25 cellular contexts compared by ENCODE assay signal in genomic region chr3:21751891-21752290, GRCh38. TPM values are rescaled to one million over a fixed set of nuclear protein-coding genes. Genes with fewer than 3 reads are reported as not detected.
DNase-seq lines count a peak whose midpoint lies in the region; ATAC-seq, FAIRE-seq and TF ChIP-seq lines count a peak whose summit lies in the region.
"Had no signal": no experiment of that assay in that cellular context is flagged by ENCODE, and none has a peak within 500 bp of the region (broad histone marks: within the 10 kb centered on the region; RNA-seq: fewer than 3 reads in every experiment).

No MANE protein-coding gene starts in this region.

- H3K27me3 ChIP-seq in HUES6 (ENCODE audit: control insufficient read depth, insufficient read depth, low read length) = peaks cover 28% of the 10 kb centered on the region
- no peaks in the 10 kb centered on the region for H3K27me3 ChIP-seq in astrocyte (ENCODE audit: insufficient read depth, low read length)
- H3K27me3 ChIP-seq in right atrium auricular region = no peaks in the 10 kb centered on the region
- H3K27me3 ChIP-seq in subcutaneous abdominal adipose tissue (ENCODE audit: control insufficient read depth in 5 of 5, insufficient read depth in 4 of 5, low read length in 5 of 5) = peaks cover 0 to 13% (median 11%) of the 10 kb centered on the region in 5 donors
- H3K27me3 ChIP-seq: adrenal gland, right lobe of liver, uterus had no signal

- H3K79me2 ChIP-seq in astrocyte (ENCODE audit: insufficient read depth, low read length) = peaks cover 15% of the 10 kb centered on the region

- H4K20me1 ChIP-seq in astrocyte (ENCODE audit: insufficient read depth, low read length) = no peaks in the 10 kb centered on the region

- no peak overlapping the region for H3K4me3 Mint-ChIP-seq in astrocyte (ENCODE audit: unreplicated experiment)
- H3K4me3 Mint-ChIP-seq: activated T-helper 17 cell treated with anti-CD3 and anti-CD28 coated beads, Interleukin-2, amount 50 U/mL, for 72 hours; central memory CD8-positive, alpha-beta T cell had no signal

- H3K4me1 ChIP-seq in HUES6 (ENCODE audit: control insufficient read depth, insufficient read depth, low read length) = peaks cover 10% of the 10 kb centered on the region; the same call in 1 of the 2 replicates
- H3K4me1 ChIP-seq in astrocyte (ENCODE audit: insufficient read depth, low read length) = peaks cover 25% of the 10 kb centered on the region
- H3K4me1 ChIP-seq in right atrium auricular region = peaks cover 0 to 25% of the 10 kb centered on the region in 2 donors
- H3K4me1 ChIP-seq in subcutaneous abdominal adipose tissue (ENCODE audit: control insufficient read depth in 5 of 5, insufficient read depth in 5 of 5, low read length in 5 of 5) = peaks cover 0 to 26% (median 9%) of the 10 kb centered on the region in 5 donors
- H3K4me1 ChIP-seq: adrenal gland, right lobe of liver, uterus had no signal

- H2AFZ ChIP-seq in astrocyte (ENCODE audit: low read depth, low read length) = no peak overlapping the region

- H3K4me1 Mint-ChIP-seq in astrocyte (ENCODE audit: low read depth, unreplicated experiment) = peaks cover 17% of the 10 kb centered on the region
- H3K4me1 Mint-ChIP-seq: activated T-helper 17 cell treated with anti-CD3 and anti-CD28 coated beads, Interleukin-2, amount 50 U/mL, for 72 hours; central memory CD8-positive, alpha-beta T cell had no signal

- no peak for FAIRE-seq in astrocyte (lab: Jason Lieb, UNC)
- FAIRE-seq: GM18507 had no signal

- H3K27me3 Mint-ChIP-seq in astrocyte (ENCODE audit: low read depth, unreplicated experiment) = no peaks in the 10 kb centered on the region
- H3K27me3 Mint-ChIP-seq: activated T-helper 17 cell treated with anti-CD3 and anti-CD28 coated beads, Interleukin-2, amount 50 U/mL, for 72 hours; central memory CD8-positive, alpha-beta T cell had no signal

- DNase-seq in astrocyte (ENCODE audit: low read depth) (no peak), right atrium auricular region (ENCODE audit: low spot score) (no peak), NCI-H345 (lab: John Stamatoyannopoulos, UW) (no peak)
- DNase-seq: activated CD4-positive, CD25-positive, alpha-beta regulatory T cell treated with anti-CD3 and anti-CD28 coated beads, Interleukin-2, amount 50 U/mL, for 72 hours; adrenal gland; DMS79 treated with DMSO at 0.1 percent for 48 hours; effector memory CD4-positive, alpha-beta T cell; H7; left colon; mucosa of descending colon; NCI-H1417 treated with DMSO at 0.1 percent for 48 hours; NCI-H774; right lobe of liver; stimulated activated CD4-positive, alpha-beta T cell treated with anti-CD3 and anti-CD28 coated beads, Interleukin-1b, Interleukin-23, amount 100 ng/mL, for 48 hours; stimulated activated naive CD8-positive, alpha-beta T cell treated with anti-CD3 and anti-CD28 coated beads, Interleukin-15, Interleukin-2, amounts not matched to agents 100 U/mL and 50 U/mL, for 24 hours; T-helper 9 cell had no signal

- H3K27ac ChIP-seq in HUES6 (ENCODE audit: low read depth, low read length) = no peak overlapping the region
- no peak overlapping the region for H3K27ac ChIP-seq in astrocyte (ENCODE audit: low read depth, low read length)
- H3K27ac ChIP-seq in right atrium auricular region = peak overlapping the region; percentile 74 to 78
- peak overlapping the region; percentile 44 for H3K27ac ChIP-seq in subcutaneous abdominal adipose tissue (ENCODE audit: low read depth, low read length)
- H3K27ac ChIP-seq: adrenal gland, right lobe of liver had no signal

- TF ChIP-seq CTCF in astrocyte (IDR thresholded peaks at IDR 0.05; ENCODE audit: insufficient read depth, low read depth, low read length) (no peak), right atrium auricular region (IDR thresholded peaks at IDR 0.05) (no peak)

- H3K9me3 Mint-ChIP-seq in astrocyte (ENCODE audit: unreplicated experiment) = no peaks in the 10 kb centered on the region

- peak overlapping the region; percentile 82 for H3K4me3 ChIP-seq in HUES6 (ENCODE audit: low read depth, low read length)
- no peak overlapping the region for H3K4me3 ChIP-seq in astrocyte (ENCODE audit: insufficient read depth, low read depth, low read length)
- no peak overlapping the region for H3K4me3 ChIP-seq in right atrium auricular region
- H3K4me3 ChIP-seq in subcutaneous abdominal adipose tissue (ENCODE audit: low read depth in 1 of 5, low read length in 5 of 5) = peak overlapping the region in 1 of 5 donors; percentile 57
- H3K4me3 ChIP-seq: mucosa of descending colon, right lobe of liver had no signal

- H3K4me2 ChIP-seq in astrocyte (ENCODE audit: low read length) = peak overlapping the region; percentile 92

- H3K27ac Mint-ChIP-seq in astrocyte (ENCODE audit: unreplicated experiment) = no peak overlapping the region
- H3K27ac Mint-ChIP-seq: activated T-helper 17 cell treated with anti-CD3 and anti-CD28 coated beads, Interleukin-2, amount 50 U/mL, for 72 hours had no signal

- H3K36me3 Mint-ChIP-seq in astrocyte (ENCODE audit: low read depth, unreplicated experiment) = no peaks in the 10 kb centered on the region

- no peak overlapping the region for H3K9ac ChIP-seq in HUES6 (ENCODE audit: low read length)
- H3K9ac ChIP-seq in astrocyte (ENCODE audit: low read length) = no peak overlapping the region
- no peak overlapping the region for H3K9ac ChIP-seq in subcutaneous abdominal adipose tissue (ENCODE audit: low read length in 5 of 5)

- H3K36me3 ChIP-seq in HUES6 (ENCODE audit: control insufficient read depth, insufficient read depth, low read length) = no peaks in the 10 kb centered on the region
- no peaks in the 10 kb centered on the region for H3K36me3 ChIP-seq in astrocyte (ENCODE audit: insufficient read depth, low read length)
- no peaks in the 10 kb centered on the region for H3K36me3 ChIP-seq in right atrium auricular region
- no peaks in the 10 kb centered on the region for H3K36me3 ChIP-seq in subcutaneous abdominal adipose tissue (ENCODE audit: control insufficient read depth in 5 of 5, insufficient read depth in 5 of 5, low read length in 5 of 5)
- H3K36me3 ChIP-seq: adrenal gland, right lobe of liver, uterus had no signal

- no peak for ATAC-seq in GM18873 (IDR thresholded peaks at IDR 0.05; ENCODE audit: low FRiP score, unreplicated experiment)
- no peak for ATAC-seq in GM21576 (IDR thresholded peaks at IDR 0.05; ENCODE audit: unreplicated experiment)
- ATAC-seq: activated T-helper 17 cell treated with anti-CD3 and anti-CD28 coated beads, Interleukin-2, amount 50 U/mL, for 72 hours; left colon; mucosa of descending colon; stimulated activated naive CD8-positive, alpha-beta T cell treated with anti-CD3 and anti-CD28 coated beads, Interleukin-15, Interleukin-2, amounts not matched to agents 100 U/mL and 50 U/mL, for 24 hours had no signal

- H3K9me3 ChIP-seq in HUES6 (ENCODE audit: control insufficient read depth, insufficient read depth, low read depth, low read length) (no peaks in the 10 kb centered on the region), astrocyte (ENCODE audit: insufficient read depth, low read depth, low read length) (no peaks in the 10 kb centered on the region), right atrium auricular region (no peaks in the 10 kb centered on the region), subcutaneous abdominal adipose tissue (ENCODE audit: control insufficient read depth in 5 of 5, low read length in 5 of 5) (no peaks in the 10 kb centered on the region)
- H3K9me3 ChIP-seq: adrenal gland, mucosa of descending colon, right lobe of liver, uterus had no signal

RNA-seq across cellular contexts. Expression of gene ZNF385D, which starts 0.9 kb away (rescaled TPM):
- total RNA-seq in astrocyte (7.8 and 8.0 TPM in 2 replicates), right atrium auricular region (1 to 10 TPM in 1 of 2 donors, under 1 TPM in 1; 0.59 to 1.1 TPM)
- total RNA-seq: activated T-helper 17 cell treated with anti-CD3 and anti-CD28 coated beads, Interleukin-2, amount 50 U/mL, for 72 hours; SK-MEL-5 had no signal

Comparison
In these comparisons a context has a peak if more than half of its experiments do, and no peak if none do; other contexts are left out.
1. H3K27ac ChIP-seq: peak in right atrium auricular region (2 of 2) and subcutaneous abdominal adipose tissue (single experiment); none in HUES6 (single experiment) and astrocyte (single experiment).